ENCODE assay signal across 13 cellular contexts in genomic region chr12:124492879-124493808, GRCh38.
DNase-seq lines count a peak whose midpoint lies in the region; ATAC-seq, FAIRE-seq and TF ChIP-seq lines count a peak whose summit lies in the region.
"Had no signal": no experiment of that assay in that cellular context is flagged by ENCODE, and none has a peak within 500 bp of the region (broad histone marks: within the 10 kb centered on the region; RNA-seq: fewer than 3 reads in every experiment).

No MANE protein-coding gene starts in this region.

- TF ChIP-seq EP300 in GM12878 (IDR thresholded peaks at IDR 0.05; ENCODE audit: borderline replicate concordance in 1 of 2, control insufficient read depth in 1 of 2, low read depth in 2 of 2, low read length in 2 of 2) = no peak

- no peak for FAIRE-seq in GM12878 (lab: Jason Lieb, UNC)

- H3K4me3 ChIP-seq in GM12878 (no peak overlapping the region), neuronal stem cell (ENCODE audit: low read length in 2 of 2) (no peak overlapping the region)
- H3K4me3 ChIP-seq: MG63 had no signal

- H2AFZ ChIP-seq in GM12878 (ENCODE audit: control insufficient read depth, low read depth, low read length) = no peak overlapping the region
- H2AFZ ChIP-seq in neuronal stem cell (ENCODE audit: low read length) = no peak overlapping the region
- H2AFZ ChIP-seq: parathyroid adenoma had no signal

- TF ChIP-seq RAD21 in GM12878 (IDR thresholded peaks at IDR 0.05; ENCODE audit: insufficient read depth, low read depth, low read length) = no peak

- H3K9me3 ChIP-seq in CD4-positive, alpha-beta T cell (ENCODE audit: control insufficient read depth, low read length) = no peaks in the 10 kb centered on the region
- no peaks in the 10 kb centered on the region for H3K9me3 ChIP-seq in GM12878 (replicated peaks; ENCODE audit: control insufficient read depth, insufficient read depth, low read length)
- H3K9me3 ChIP-seq in neuronal stem cell (replicated peaks in 1 of 2; ENCODE audit: control insufficient read depth in 2 of 2, insufficient read depth in 1 of 2, low read depth in 1 of 2, low read length in 2 of 2) = no peaks in the 10 kb centered on the region
- H3K9me3 ChIP-seq: MG63 had no signal

- H3K36me3 ChIP-seq in GM12878 (ENCODE audit: control insufficient read depth in 2 of 2, insufficient read depth in 2 of 2, low read length in 1 of 2) (peaks cover 15 to 29% of the 10 kb centered on the region in 2 experiments), neuronal stem cell (replicated peaks in 1 of 2; ENCODE audit: control insufficient read depth in 2 of 2, insufficient read depth in 2 of 2, low read length in 2 of 2) (peaks cover 3 to 13% of the 10 kb centered on the region in 2 donors)

- SMC1A ChIA-PET in GM12878 (lab: Charles Lee; ENCODE audit: uncharacterized antibody, unreplicated experiment) = interaction anchor here (0.7 to 2.6 kb wide), 15 partner anchors 9 to 219 kb away, joined by 3 to 18 read pairs (median 4); no protein-coding TSS in a partner anchor

- TF ChIP-seq CTCF in CD4-positive, alpha-beta T cell (IDR thresholded peaks at IDR 0.05) = no peak
- TF ChIP-seq CTCF in GM13977 (IDR thresholded peaks at IDR 0.05; ENCODE audit: extremely low read depth, insufficient read depth, missing control alignments) (peak; percentile 15), GM12878 (IDR thresholded peaks at IDR 0.05 in 2 of 3, conservative IDR thresholded peaks at IDR 0.05 in 1 of 3; ENCODE audit: control insufficient read depth in 2 of 3, extremely low read depth in 1 of 3, insufficient read depth in 1 of 3, low read depth in 3 of 3, low read length in 3 of 3) (no peak)

- H3K4me1 ChIP-seq in GM12878 (ENCODE audit: control insufficient read depth, insufficient read depth, low read length) (peaks cover 62% of the 10 kb centered on the region), neuronal stem cell (ENCODE audit: control insufficient read depth in 2 of 2, insufficient read depth in 1 of 2, low read depth in 1 of 2, low read length in 2 of 2) (peaks cover 0 to 11% of the 10 kb centered on the region in 2 donors)

- CTCF ChIA-PET in CD4-positive, alpha-beta T cell (lab: Charles Lee) = no interaction called here
- CTCF ChIA-PET in GM12878 (lab: Yijun Ruan, JAX) = interaction anchor here (0.7 to 2.2 kb wide), 11 partner anchors 11 to 281 kb away, joined by 3 to 7 read pairs (median 4); no protein-coding TSS in a partner anchor
- CTCF ChIA-PET in activated CD4-positive, alpha-beta T cell treated with anti-CD3 and anti-CD28 coated beads, Interleukin-2, amount 10 ng/mL, durations not matched to agents 7 days and 5 days (lab: Charles Lee) = interaction anchor here (0.7 to 1.4 kb wide), 5 partner anchors 9 to 51 kb away, joined by 3 to 6 read pairs (median 3); no protein-coding TSS in a partner anchor

- H3K27ac ChIP-seq in CD4-positive, alpha-beta T cell (ENCODE audit: low read depth, low read length) = no peak overlapping the region
- peak overlapping the region; percentile 91 for H3K27ac ChIP-seq in GM12878 (ENCODE audit: control insufficient read depth, insufficient read depth)
- no peak overlapping the region for H3K27ac ChIP-seq in neuronal stem cell (replicated peaks; ENCODE audit: low read length)
- H3K27ac ChIP-seq: foreskin keratinocyte, parathyroid adenoma had no signal

- RAD21 ChIA-PET in GM12878 (lab: Charles Lee; ENCODE audit: unreplicated experiment) = interaction anchor here (0.6 to 2.2 kb wide), 16 partner anchors 8 to 274 kb away, joined by 3 to 18 read pairs (median 4); no protein-coding TSS in a partner anchor

- H3K4ac ChIP-seq in neuronal stem cell (ENCODE audit: low read length) = no peak overlapping the region

- H3K9me3 Mint-ChIP-seq in CD4-positive, alpha-beta T cell = no peaks in the 10 kb centered on the region
- no peaks in the 10 kb centered on the region for H3K9me3 Mint-ChIP-seq in activated CD4-positive, alpha-beta T cell treated with anti-CD3 and anti-CD28 coated beads, Interleukin-2, amount 10 ng/mL, durations not matched to agents 7 days and 5 days
- H3K9me3 Mint-ChIP-seq: activated naive CD4-positive, alpha-beta T cell treated with anti-CD3 and anti-CD28 coated beads for 36 hours had no signal

- in situ Hi-C loops in GM13977 (cut with MboI; ENCODE audit: low pct_unique_long_range_greater_than_20kb, low sequenced_read_pairs, unreplicated experiment) (no loop called here), GM12878 (cut with MboI) (no loop called here)

- intact Hi-C loops in CD4-positive, alpha-beta T cell (cut with DNase I, micrococcal nuclease) = no loop called here
- intact Hi-C loops in GM12878 (cut with micrococcal nuclease; ENCODE audit: unreplicated experiment) = loop anchor here (5.0 kb wide), 2 partner anchors 41 to 54 kb away; no protein-coding TSS in a partner anchor

- H3K4me1 Mint-ChIP-seq in CD4-positive, alpha-beta T cell (ENCODE audit: low read depth) = peaks cover 38% of the 10 kb centered on the region
- peaks cover 14% of the 10 kb centered on the region for H3K4me1 Mint-ChIP-seq in activated CD4-positive, alpha-beta T cell treated with anti-CD3 and anti-CD28 coated beads, Interleukin-2, amount 10 ng/mL, durations not matched to agents 7 days and 5 days

- peaks cover 29% of the 10 kb centered on the region for H3K36me3 Mint-ChIP-seq in CD4-positive, alpha-beta T cell (ENCODE audit: low read depth)
- peaks cover 3% of the 10 kb centered on the region for H3K36me3 Mint-ChIP-seq in activated CD4-positive, alpha-beta T cell treated with anti-CD3 and anti-CD28 coated beads, Interleukin-2, amount 10 ng/mL, durations not matched to agents 7 days and 5 days (ENCODE audit: low read depth)

- H4K91ac ChIP-seq in neuronal stem cell (ENCODE audit: low read depth, low read length, poor library complexity) = no peak overlapping the region

- H2BK15ac ChIP-seq in neuronal stem cell (ENCODE audit: low read length) = peak overlapping the region; percentile 2

- ATAC-seq in CD4-positive, alpha-beta T cell (ENCODE audit: poor library complexity) = no peak
- ATAC-seq in GM12878 = no peak
- ATAC-seq in HG03135 (IDR thresholded peaks at IDR 0.05; ENCODE audit: unreplicated experiment) = no peak
- ATAC-seq: foreskin keratinocyte had no signal

- TF ChIP-seq POLR2A in GM12878 (IDR thresholded peaks at IDR 0.05; ENCODE audit: low read depth, low read length) = no peak

- WGBS in GM12878 (ENCODE audit: insufficient coverage, insufficient replicate concordance, low lambda C conversion rate, missing lambda C conversion rate) = 65% methylated on average over 17 of the region's 17 CpGs
- WGBS in neuronal stem cell (ENCODE audit: extremely low coverage in 2 of 2, insufficient read length in 2 of 2, insufficient replicate concordance in 1 of 2), 2 donors = no CpG with 5 or more reads among the region's 17 CpGs

- H3K18ac ChIP-seq in neuronal stem cell (ENCODE audit: low read length) = peak overlapping the region; percentile 76

- no peak overlapping the region for H4K8ac ChIP-seq in neuronal stem cell (ENCODE audit: low read depth, low read length)

- no peak for DNase-seq in CD4-positive, alpha-beta T cell
- DNase-seq in GM13977 (ENCODE audit: low spot score) (no peak), GM12878 (ENCODE audit: low read depth, low spot score) (no peak), neuronal stem cell (ENCODE audit: low spot score) (no peak), amniotic stem cell (lab: John Stamatoyannopoulos, UW) (no peak)
- no peak for DNase-seq in activated CD4-positive, alpha-beta T cell treated with anti-CD3 and anti-CD28 coated beads, Interleukin-2, amount 10 ng/mL, durations not matched to agents 7 days and 5 days
- DNase-seq: effector CD8-positive, alpha-beta T cell; foreskin keratinocyte; GDM1; MG63 had no signal

- H3K9ac ChIP-seq in GM12878 (ENCODE audit: control insufficient read depth, insufficient read depth, low read length) (peak overlapping the region; percentile 49), neuronal stem cell (ENCODE audit: low read depth, low read length, poor library complexity) (no peak overlapping the region)
- H3K9ac ChIP-seq: parathyroid adenoma had no signal

- H3K4me3 Mint-ChIP-seq in CD4-positive, alpha-beta T cell = no peak overlapping the region
- H3K4me3 Mint-ChIP-seq in activated CD4-positive, alpha-beta T cell treated with anti-CD3 and anti-CD28 coated beads, Interleukin-2, amount 10 ng/mL, durations not matched to agents 7 days and 5 days = no peak overlapping the region
- H3K4me3 Mint-ChIP-seq: activated naive CD4-positive, alpha-beta T cell treated with anti-CD3 and anti-CD28 coated beads for 36 hours had no signal

- H3K27ac Mint-ChIP-seq in CD4-positive, alpha-beta T cell = peak overlapping the region; percentile 70
- no peak overlapping the region for H3K27ac Mint-ChIP-seq in activated CD4-positive, alpha-beta T cell treated with anti-CD3 and anti-CD28 coated beads, Interleukin-2, amount 10 ng/mL, durations not matched to agents 7 days and 5 days

- peak overlapping the region; percentile 11 for H3K23ac ChIP-seq in neuronal stem cell (ENCODE audit: low read depth, low read length, poor library complexity)

- POLR2A ChIA-PET in CD4-positive, alpha-beta T cell (lab: Charles Lee) = no interaction called here
- POLR2A ChIA-PET in GM12878 (lab: Charles Lee) = interaction anchor here (0.9 to 1.4 kb wide), 6 partner anchors 10 to 428 kb away, joined by 3 to 15 read pairs (median 4); no protein-coding TSS in a partner anchor
- POLR2A ChIA-PET in activated CD4-positive, alpha-beta T cell treated with anti-CD3 and anti-CD28 coated beads, Interleukin-2, amount 10 ng/mL, durations not matched to agents 7 days and 5 days (lab: Charles Lee) = no interaction called here

- H2AK5ac ChIP-seq in neuronal stem cell (ENCODE audit: low read depth, low read length) = peak overlapping the region; percentile 37

- peak overlapping the region; percentile 73 for H3K14ac ChIP-seq in neuronal stem cell (ENCODE audit: low read length)

- H3K4me2 ChIP-seq in GM12878 (ENCODE audit: control insufficient read depth, insufficient read depth) (peak overlapping the region; percentile 70), neuronal stem cell (ENCODE audit: insufficient read depth, low read length, poor library complexity, severe bottlenecking) (no peak overlapping the region)

- H3K27me3 Mint-ChIP-seq in CD4-positive, alpha-beta T cell = no peaks in the 10 kb centered on the region
- H3K27me3 Mint-ChIP-seq in activated CD4-positive, alpha-beta T cell treated with anti-CD3 and anti-CD28 coated beads, Interleukin-2, amount 10 ng/mL, durations not matched to agents 7 days and 5 days = no peaks in the 10 kb centered on the region

- no peaks in the 10 kb centered on the region for H3K27me3 ChIP-seq in CD4-positive, alpha-beta T cell (ENCODE audit: control insufficient read depth, insufficient read depth, low read length)
- H3K27me3 ChIP-seq in GM12878 (replicated peaks in 1 of 2; ENCODE audit: control insufficient read depth in 2 of 2, insufficient read depth in 2 of 2, low read length in 1 of 2) (no peaks in the 10 kb centered on the region), neuronal stem cell (ENCODE audit: control insufficient read depth in 3 of 3, insufficient read depth in 3 of 3, low read depth in 1 of 3, low read length in 3 of 3) (no peaks in the 10 kb centered on the region)
- H3K27me3 ChIP-seq: foreskin keratinocyte, MG63 had no signal

- no peaks in the 10 kb centered on the region for H4K20me1 ChIP-seq in GM12878 (ENCODE audit: control insufficient read depth, insufficient read depth)

- H3K79me2 ChIP-seq in GM12878 (ENCODE audit: control insufficient read depth, insufficient read depth, low read length) = peaks cover 65% of the 10 kb centered on the region

- no TSS peak for BruUV-seq in GM12878 (replicated peaks; lab: Mats Ljungman, UMichigan)

- H3K79me1 ChIP-seq in neuronal stem cell (ENCODE audit: low read depth, low read length) = peaks cover 18% of the 10 kb centered on the region

- H2BK120ac ChIP-seq in neuronal stem cell (ENCODE audit: low read depth, low read length) = no peak overlapping the region

- peak overlapping the region; percentile 16 for H2BK5ac ChIP-seq in neuronal stem cell (ENCODE audit: low read length)

- H2BK12ac ChIP-seq in neuronal stem cell (ENCODE audit: low read length) = no peak overlapping the region
